ENCODE assay signal across 14 cellular contexts in the genomic region with DNA sequence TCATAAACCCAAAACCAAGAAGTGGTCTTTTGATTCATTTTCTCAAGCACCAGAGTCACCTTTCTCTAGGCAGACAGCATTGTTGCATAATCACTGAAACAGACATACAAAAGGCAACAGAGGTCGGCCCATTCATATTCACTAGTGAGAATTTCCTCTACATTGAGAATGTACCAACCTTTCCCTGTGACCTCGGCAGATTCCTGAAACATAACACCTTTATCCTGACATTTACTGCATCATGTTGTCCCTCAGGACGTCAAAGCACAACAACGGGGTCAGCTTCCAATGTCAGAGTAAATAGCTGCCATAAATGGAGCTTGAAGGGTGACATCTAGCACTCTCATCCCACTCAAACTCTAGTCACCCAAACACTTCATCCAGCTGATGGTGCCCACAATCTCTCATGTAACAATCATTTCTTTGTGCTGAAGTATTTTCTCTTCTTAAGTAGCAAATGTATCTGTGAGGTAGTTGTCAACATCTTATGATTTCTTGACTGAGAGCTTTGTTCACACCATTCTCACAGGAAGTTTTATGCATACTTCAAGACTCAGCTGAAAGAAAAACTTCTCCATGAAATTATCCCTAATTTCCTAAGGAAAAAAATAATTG.
"Had no signal": no experiment of that assay in that cellular context is flagged by ENCODE, and none has a peak within 500 bp of the region (broad histone marks: within the 10 kb centered on the region; RNA-seq: fewer than 3 reads in every experiment).

No MANE protein-coding gene starts in this region.

- H3K36me3 ChIP-seq: breast epithelium, esophagus muscularis mucosa had no signal

- H3K27ac Mint-ChIP-seq: activated CD8-positive, alpha-beta T cell treated with anti-CD3 and anti-CD28 coated beads, Interleukin-2, amount 10 ng/mL, durations not matched to agents 7 days and 5 days; activated naive CD8-positive, alpha-beta T cell treated with anti-CD3 and anti-CD28 coated beads, Interleukin-2, amount 10 ng/mL, durations not matched to agents 7 days and 5 days; stimulated activated naive CD8-positive, alpha-beta T cell treated with anti-CD3 and anti-CD28 coated beads, Interleukin-15, amount 100 ng/mL, for 72 hours had no signal

- DNase-seq: activated CD4-positive, alpha-beta T cell treated with anti-CD3 and anti-CD28 coated beads for 4 hours; activated CD8-positive, alpha-beta memory T cell treated with anti-CD3 and anti-CD28 coated beads, Interleukin-2, amount 50 U/mL, for 48 hours; activated CD8-positive, alpha-beta T cell treated with anti-CD3 and anti-CD28 coated beads, Interleukin-2, amount 10 ng/mL, durations not matched to agents 7 days and 5 days; activated naive CD8-positive, alpha-beta T cell treated with anti-CD3 and anti-CD28 coated beads, Interleukin-2, amount 10 ng/mL, durations not matched to agents 7 days and 5 days; anterior cingulate cortex; dorsolateral prefrontal cortex; kidney; stimulated activated CD4-positive, alpha-beta T cell treated with anti-CD3 and anti-CD28 coated beads, Interleukin-4, amount 100 ng/mL, for 1 hour; stimulated activated naive CD8-positive, alpha-beta T cell treated with anti-CD3 and anti-CD28 coated beads, Interleukin-15, amount 100 ng/mL, for 72 hours; T1000; testis had no signal

- H3K4me3 Mint-ChIP-seq: activated CD8-positive, alpha-beta T cell treated with anti-CD3 and anti-CD28 coated beads, Interleukin-2, amount 10 ng/mL, durations not matched to agents 7 days and 5 days; activated naive CD8-positive, alpha-beta T cell treated with anti-CD3 and anti-CD28 coated beads, Interleukin-2, amount 10 ng/mL, durations not matched to agents 7 days and 5 days; neural crest cell; stimulated activated naive CD8-positive, alpha-beta T cell treated with anti-CD3 and anti-CD28 coated beads, Interleukin-15, amount 100 ng/mL, for 72 hours had no signal

- H3K4me1 Mint-ChIP-seq: activated naive CD8-positive, alpha-beta T cell treated with anti-CD3 and anti-CD28 coated beads, Interleukin-2, amount 10 ng/mL, durations not matched to agents 7 days and 5 days; stimulated activated naive CD8-positive, alpha-beta T cell treated with anti-CD3 and anti-CD28 coated beads, Interleukin-15, amount 100 ng/mL, for 72 hours had no signal

- H3K4me3 ChIP-seq: breast epithelium, dorsolateral prefrontal cortex, esophagus muscularis mucosa, testis had no signal

- H3K27me3 Mint-ChIP-seq: activated naive CD8-positive, alpha-beta T cell treated with anti-CD3 and anti-CD28 coated beads, Interleukin-2, amount 10 ng/mL, durations not matched to agents 7 days and 5 days; stimulated activated naive CD8-positive, alpha-beta T cell treated with anti-CD3 and anti-CD28 coated beads, Interleukin-15, amount 100 ng/mL, for 72 hours had no signal

- H3K36me3 Mint-ChIP-seq: activated naive CD8-positive, alpha-beta T cell treated with anti-CD3 and anti-CD28 coated beads, Interleukin-2, amount 10 ng/mL, durations not matched to agents 7 days and 5 days had no signal

- ATAC-seq: activated CD8-positive, alpha-beta T cell treated with anti-CD3 and anti-CD28 coated beads, Interleukin-2, amount 10 ng/mL, durations not matched to agents 7 days and 5 days; stimulated activated naive CD8-positive, alpha-beta T cell treated with anti-CD3 and anti-CD28 coated beads, Interleukin-15, amount 100 ng/mL, for 72 hours had no signal

- H3K4me1 ChIP-seq: breast epithelium, esophagus muscularis mucosa, testis had no signal

- H3K9me3 ChIP-seq: breast epithelium, esophagus muscularis mucosa, testis had no signal

- H3K27me3 ChIP-seq: breast epithelium, dorsolateral prefrontal cortex, esophagus muscularis mucosa, testis had no signal

- H3K27ac ChIP-seq: breast epithelium, dorsolateral prefrontal cortex, esophagus muscularis mucosa, testis had no signal
